Comparison of ENCODE assay signal across 28 cellular contexts in the genomic region with DNA sequence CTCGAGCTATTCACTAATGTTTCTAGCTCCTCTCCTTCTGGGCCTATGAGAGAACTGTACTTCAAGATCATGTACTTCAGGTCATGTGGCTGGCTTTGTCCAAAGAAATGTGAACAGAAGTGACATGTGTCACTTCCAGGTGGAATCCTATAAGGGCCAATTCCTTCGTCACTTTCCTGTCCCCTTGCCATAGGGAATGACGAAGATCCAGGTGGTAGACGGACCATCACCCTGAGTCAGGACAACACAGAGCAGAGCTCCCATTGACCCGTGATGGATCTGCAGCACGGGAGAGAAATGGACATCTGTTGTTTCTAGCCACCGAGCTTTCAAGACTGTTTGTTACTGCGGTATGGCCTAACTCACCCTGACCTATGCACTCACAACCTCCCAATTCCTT.
"Had no signal": no experiment of that assay in that cellular context is flagged by ENCODE, and none has a peak within 500 bp of the region (broad histone marks: within the 10 kb centered on the region; RNA-seq: fewer than 3 reads in every experiment).

No MANE protein-coding gene starts in this region.

- H3K9me3 Mint-ChIP-seq: endodermal cell; neural crest cell; stimulated activated naive CD8-positive, alpha-beta T cell treated with anti-CD3 and anti-CD28 coated beads, Interleukin-15, Interleukin-2, amounts not matched to agents 100 ng/mL and 50 ng/mL, for 24 hours had no signal

- H3K27ac Mint-ChIP-seq: endodermal cell; mesothelial cell of epicardium; natural killer cell treated with Interleukin-12 subunit alpha and Interleukin-12 subunit beta and Interleukin-15 and Interleukin-18, amount 100 ng/mL, for 72 hours; stimulated activated memory B cell treated with anti-CD40 and anti-IgM and Interleukin-4, amounts not matched to agents 10 μg/mL and 1 μg/mL and 100 μg/mL, for 72 hours; stimulated activated naive CD8-positive, alpha-beta T cell treated with anti-CD3 and anti-CD28 coated beads, Interleukin-15, Interleukin-2, amounts not matched to agents 100 ng/mL and 50 ng/mL, for 24 hours had no signal

- ATAC-seq: foreskin keratinocyte; gastroesophageal sphincter; heart left ventricle; left cardiac atrium; left lung; mucosa of descending colon; natural killer cell treated with Interleukin-12 subunit alpha and Interleukin-12 subunit beta and Interleukin-15 and Interleukin-18, amount 100 ng/mL, for 72 hours; psoas muscle; right cardiac atrium; stimulated activated memory B cell treated with anti-CD40 and anti-IgM and Interleukin-4, amounts not matched to agents 10 μg/mL and 1 μg/mL and 100 μg/mL, for 72 hours had no signal

- H3K79me2 ChIP-seq: hepatocyte, parathyroid adenoma had no signal

- H3K4me3 ChIP-seq: dorsolateral prefrontal cortex, esophagus muscularis mucosa, gastroesophageal sphincter, heart left ventricle, hepatocyte, left lung, mucosa of descending colon, psoas muscle, sigmoid colon, spleen, suprapubic skin, transverse colon had no signal

- H3K27me3 Mint-ChIP-seq: stimulated activated memory B cell treated with anti-CD40 and anti-IgM and Interleukin-4, amounts not matched to agents 10 μg/mL and 1 μg/mL and 100 μg/mL, for 72 hours had no signal

- FAIRE-seq: colon had no signal

- H3K27me3 ChIP-seq: esophagus muscularis mucosa, foreskin keratinocyte, gastroesophageal sphincter, hepatocyte, left lung, neutrophil, sigmoid colon, suprapubic skin, transverse colon had no signal

- H3K9me3 ChIP-seq: esophagus muscularis mucosa, gastroesophageal sphincter, heart left ventricle, left lung, mucosa of descending colon, neutrophil, psoas muscle, sigmoid colon, spleen, suprapubic skin, transverse colon had no signal

- H2AFZ ChIP-seq: hepatocyte, parathyroid adenoma had no signal

- H3K4me1 Mint-ChIP-seq: neural crest cell; stimulated activated memory B cell treated with anti-CD40 and anti-IgM and Interleukin-4, amounts not matched to agents 10 μg/mL and 1 μg/mL and 100 μg/mL, for 72 hours had no signal

- H3K36me3 Mint-ChIP-seq: mesothelial cell of epicardium; naive B cell; natural killer cell treated with Interleukin-12 subunit alpha and Interleukin-12 subunit beta and Interleukin-15 and Interleukin-18, amount 100 ng/mL, for 72 hours; stimulated activated memory B cell treated with anti-CD40 and anti-IgM and Interleukin-4, amounts not matched to agents 10 μg/mL and 1 μg/mL and 100 μg/mL, for 72 hours had no signal

- H3K27ac ChIP-seq: esophagus muscularis mucosa, foreskin keratinocyte, gastroesophageal sphincter, heart left ventricle, left lung, neutrophil, parathyroid adenoma, psoas muscle, sigmoid colon, spleen, suprapubic skin, transverse colon had no signal

- H3K4me3 Mint-ChIP-seq: endodermal cell; mesothelial cell of epicardium; natural killer cell treated with Interleukin-12 subunit alpha and Interleukin-12 subunit beta and Interleukin-15 and Interleukin-18, amount 100 ng/mL, for 72 hours; neural crest cell; stimulated activated memory B cell treated with anti-CD40 and anti-IgM and Interleukin-4, amounts not matched to agents 10 μg/mL and 1 μg/mL and 100 μg/mL, for 72 hours; stimulated activated naive CD8-positive, alpha-beta T cell treated with anti-CD3 and anti-CD28 coated beads, Interleukin-15, Interleukin-2, amounts not matched to agents 100 ng/mL and 50 ng/mL, for 24 hours had no signal

- H3K36me3 ChIP-seq: esophagus muscularis mucosa, gastroesophageal sphincter, heart left ventricle, left lung, neutrophil, sigmoid colon, spleen, suprapubic skin, transverse colon had no signal

- H3K9ac ChIP-seq: parathyroid adenoma had no signal

- H3K4me2 ChIP-seq: hepatocyte had no signal

- DNase-seq: dorsolateral prefrontal cortex; effector CD4-positive, alpha-beta T cell; endodermal cell; heart left ventricle; left cardiac atrium; left lung; mesenchymal stem cell; mucosa of descending colon; naive B cell; psoas muscle; right cardiac atrium; sigmoid colon; spleen; stimulated activated CD4-positive, alpha-beta T cell treated with anti-CD3 and anti-CD28 coated beads, Interleukin-4, amount 100 ng/mL, for 4 hours; transverse colon had no signal

- H3K4me1 ChIP-seq: esophagus muscularis mucosa, gastroesophageal sphincter, heart left ventricle, left lung, parathyroid adenoma, psoas muscle, spleen, suprapubic skin, transverse colon had no signal
